In genomic region chr3:189838291-189838690, GRCh38 we compare ENCODE assay signal across 15 cellular contexts.
DNase-seq lines count a peak whose midpoint lies in the region; ATAC-seq and TF ChIP-seq lines count a peak whose summit lies in the region.
"Had no signal": no experiment of that assay in that cellular context is flagged by ENCODE, and none has a peak within 500 bp of the region (broad histone marks: within the 10 kb centered on the region; RNA-seq: fewer than 3 reads in every experiment).

No MANE protein-coding gene starts in this region.

- H3K4me3 Mint-ChIP-seq in endothelial cell (ENCODE audit: unreplicated experiment) (no peak overlapping the region), CD14-positive monocyte (no peak overlapping the region), type B pancreatic cell (no peak overlapping the region)

- peak; percentile 69 to 89 for DNase-seq in NOMO-1 (lab: John Stamatoyannopoulos, UW; ENCODE audit: unreplicated experiment in 2 of 2)
- peak; percentile 45 for DNase-seq in SIG-M5 (lab: John Stamatoyannopoulos, UW)
- DNase-seq in endothelial cell (ENCODE audit: low spot score), result no peak
- DNase-seq in smooth muscle cell (lab: John Stamatoyannopoulos, UW; ENCODE audit: unreplicated experiment), result no peak
- no peak for DNase-seq in CD14-positive monocyte (ENCODE audit: low spot score)
- DNase-seq in AML-193 (lab: John Stamatoyannopoulos, UW), result no peak
- DNase-seq in type B pancreatic cell (ENCODE audit: extremely low spot score, unreplicated experiment), result no peak
- DNase-seq: KBM-7, NCI-H1105 treated with DMSO at 0.1 percent for 48 hours, NCI-H187, NCI-H446, NCI-H748 treated with DMSO at 0.1 percent for 48 hours, PC-3 had no signal

- H3K4me2 ChIP-seq in smooth muscle cell, result no peak overlapping the region

- H3K4me1 Mint-ChIP-seq in endothelial cell (ENCODE audit: unreplicated experiment), result peaks cover 15% of the 10 kb centered on the region
- H3K4me1 Mint-ChIP-seq in CD14-positive monocyte, result peaks cover 6% of the 10 kb centered on the region
- H3K4me1 Mint-ChIP-seq in type B pancreatic cell (ENCODE audit: unreplicated experiment), result peaks cover 12% of the 10 kb centered on the region

- no peaks in the 10 kb centered on the region for H3K36me3 Mint-ChIP-seq in endothelial cell (ENCODE audit: low read depth, unreplicated experiment)
- no peaks in the 10 kb centered on the region for H3K36me3 Mint-ChIP-seq in CD14-positive monocyte
- no peaks in the 10 kb centered on the region for H3K36me3 Mint-ChIP-seq in type B pancreatic cell

- intact Hi-C loops in CD14-positive monocyte (cut with micrococcal nuclease), result no loop called here

- no peak for ATAC-seq in GM19452 (IDR thresholded peaks at IDR 0.05; ENCODE audit: unreplicated experiment)
- ATAC-seq: PC-3 had no signal

- no peaks in the 10 kb centered on the region for H3K36me3 ChIP-seq in smooth muscle cell (ENCODE audit: low read depth)

- no peaks in the 10 kb centered on the region for H3K9me3 ChIP-seq in smooth muscle cell (replicated peaks; ENCODE audit: low read depth)

- no peaks in the 10 kb centered on the region for H3K27me3 ChIP-seq in smooth muscle cell (ENCODE audit: low read depth)

- peaks cover 4% of the 10 kb centered on the region for H3K4me1 ChIP-seq in smooth muscle cell (ENCODE audit: low read depth)

- no peaks in the 10 kb centered on the region for H4K20me1 ChIP-seq in smooth muscle cell (ENCODE audit: low read depth)

- H2AFZ ChIP-seq in smooth muscle cell (ENCODE audit: low read depth), result no peak overlapping the region

- H3K4me3 ChIP-seq in smooth muscle cell, result no peak overlapping the region
- H3K4me3 ChIP-seq: SK-N-MC had no signal

- H3K9me3 Mint-ChIP-seq in endothelial cell (ENCODE audit: unreplicated experiment) (no peaks in the 10 kb centered on the region), CD14-positive monocyte (peaks cover 0 to 4% (median 0%) of the 10 kb centered on the region in 7 donors), type B pancreatic cell (no peaks in the 10 kb centered on the region)

- H3K27me3 Mint-ChIP-seq in endothelial cell (ENCODE audit: unreplicated experiment) (no peaks in the 10 kb centered on the region), CD14-positive monocyte (ENCODE audit: low read depth in 3 of 3) (no peaks in the 10 kb centered on the region), type B pancreatic cell (peaks cover 28% of the 10 kb centered on the region)

- peaks cover 3% of the 10 kb centered on the region for H3F3A ChIP-seq in smooth muscle cell (ENCODE audit: low read depth)

- H3K27ac Mint-ChIP-seq in endothelial cell (ENCODE audit: unreplicated experiment), result peak overlapping the region; percentile 18
- peak overlapping the region in 1 of 7 donors; percentile 24 for H3K27ac Mint-ChIP-seq in CD14-positive monocyte
- H3K27ac Mint-ChIP-seq in type B pancreatic cell, result no peak overlapping the region

- WGBS in smooth muscle cell (ENCODE audit: low lambda C conversion rate), result 83% methylated on average over 6 of the region's 6 CpGs

- TF ChIP-seq CTCF in endothelial cell (IDR thresholded peaks at IDR 0.05; ENCODE audit: unreplicated experiment) (no peak), smooth muscle cell (IDR thresholded peaks at IDR 0.05; ENCODE audit: borderline replicate concordance, insufficient read depth, poor library complexity, severe bottlenecking) (no peak), CD14-positive monocyte (IDR thresholded peaks at IDR 0.05) (no peak), type B pancreatic cell (conservative IDR thresholded peaks at IDR 0.05) (no peak)

- peak overlapping the region; percentile 92 for H3K27ac ChIP-seq in smooth muscle cell (ENCODE audit: low read depth)
- H3K27ac ChIP-seq: SK-N-MC had no signal

- H3K9ac ChIP-seq in smooth muscle cell (ENCODE audit: low read depth), result no peak overlapping the region

- no peaks in the 10 kb centered on the region for H3K79me2 ChIP-seq in smooth muscle cell (ENCODE audit: low read depth)

Comparison
In these comparisons a context has a peak if more than half of its experiments do, and no peak if none do; other contexts are left out.
1. DNase-seq: peak in NOMO-1 (2 of 2) and SIG-M5 (single experiment); none in endothelial cell (single experiment), smooth muscle cell (single experiment), CD14-positive monocyte (single experiment), AML-193 (0 of 2) and type B pancreatic cell (single experiment).